In the genomic region with DNA sequence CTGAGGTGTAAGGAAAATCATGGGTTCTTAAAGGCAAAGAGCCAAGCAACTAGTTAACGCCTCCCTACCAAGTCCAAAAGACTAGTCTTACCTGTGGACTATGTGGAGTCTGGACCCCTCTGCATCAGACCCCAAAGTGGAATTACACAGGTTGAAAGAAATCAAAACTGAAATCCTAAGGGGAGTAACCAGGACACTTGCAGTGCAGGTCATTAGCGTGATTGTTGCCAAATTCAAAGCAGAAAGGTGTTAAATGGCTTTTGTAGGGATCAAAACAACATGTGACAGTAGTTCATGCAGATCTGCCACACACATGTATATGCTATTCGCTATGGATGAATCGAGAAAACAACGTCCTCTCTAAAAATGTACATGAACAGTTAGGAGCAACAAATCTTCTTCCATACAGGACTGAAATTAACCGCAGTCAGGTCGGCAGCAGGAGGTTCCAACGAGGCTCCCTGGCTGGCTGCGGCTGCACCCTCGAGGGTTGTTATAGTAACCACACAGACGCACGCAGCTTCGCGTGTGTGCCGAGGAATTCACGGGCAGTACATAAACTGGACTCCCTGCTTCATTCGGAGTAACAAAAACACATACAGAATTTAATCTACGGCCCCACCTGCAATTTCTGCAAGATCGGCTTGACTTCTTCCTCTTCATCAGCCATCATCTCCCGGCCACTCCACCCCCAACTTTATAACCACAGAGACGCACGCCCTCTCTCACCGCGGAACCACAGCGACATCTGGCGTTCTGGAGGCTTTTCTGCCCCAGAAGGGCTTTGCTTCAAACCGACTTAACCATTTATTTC, we compare ENCODE assay signal across 1 cellular context.
A peak's percentile ranks its signal among the peaks of the same experiment; 100 is the strongest.
TF ChIP-seq lines count a peak whose summit lies in the region.

A gene with protein sequence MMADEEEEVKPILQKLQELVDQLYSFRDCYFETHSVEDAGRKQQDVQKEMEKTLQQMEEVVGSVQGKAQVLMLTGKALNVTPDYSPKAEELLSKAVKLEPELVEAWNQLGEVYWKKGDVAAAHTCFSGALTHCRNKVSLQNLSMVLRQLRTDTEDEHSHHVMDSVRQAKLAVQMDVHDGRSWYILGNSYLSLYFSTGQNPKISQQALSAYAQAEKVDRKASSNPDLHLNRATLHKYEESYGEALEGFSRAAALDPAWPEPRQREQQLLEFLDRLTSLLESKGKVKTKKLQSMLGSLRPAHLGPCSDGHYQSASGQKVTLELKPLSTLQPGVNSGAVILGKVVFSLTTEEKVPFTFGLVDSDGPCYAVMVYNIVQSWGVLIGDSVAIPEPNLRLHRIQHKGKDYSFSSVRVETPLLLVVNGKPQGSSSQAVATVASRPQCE (minus strand): TSS at position 687 of the 814 bp plus-strand sequence. CDS start 14 bp downstream, at position 673.

TF ChIP-seq in HepG2, 621 proteins besides CTCF, POLR2A, EP300 and RAD21 (continued from another document and continues in another):
- TF ChIP-seq, protein P1, sequence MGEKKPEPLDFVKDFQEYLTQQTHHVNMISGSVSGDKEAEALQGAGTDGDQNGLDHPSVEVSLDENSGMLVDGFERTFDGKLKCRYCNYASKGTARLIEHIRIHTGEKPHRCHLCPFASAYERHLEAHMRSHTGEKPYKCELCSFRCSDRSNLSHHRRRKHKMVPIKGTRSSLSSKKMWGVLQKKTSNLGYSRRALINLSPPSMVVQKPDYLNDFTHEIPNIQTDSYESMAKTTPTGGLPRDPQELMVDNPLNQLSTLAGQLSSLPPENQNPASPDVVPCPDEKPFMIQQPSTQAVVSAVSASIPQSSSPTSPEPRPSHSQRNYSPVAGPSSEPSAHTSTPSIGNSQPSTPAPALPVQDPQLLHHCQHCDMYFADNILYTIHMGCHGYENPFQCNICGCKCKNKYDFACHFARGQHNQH (CRISPR knock-in tag; IDR thresholded peaks at IDR 0.05) = peak; percentile 64; the same call in 1 of the 2 replicates
- TF ChIP-seq MEIS1 (CRISPR knock-in tag; IDR thresholded peaks at IDR 0.05; ENCODE audit: borderline replicate concordance) (peak; percentile 66; the same call in 1 of the 2 replicates), SSRP1 (CRISPR knock-in tag; IDR thresholded peaks at IDR 0.05) (peak; percentile 83; the same call in 1 of the 2 replicates), ZNF468 (CRISPR knock-in tag; IDR thresholded peaks at IDR 0.05) (0 out of 2 replicates have a peak, but pooled peaks have one; percentile 43), ZNF430 (CRISPR knock-in tag; IDR thresholded peaks at IDR 0.05) (peak; percentile 52; the same call in 1 of the 2 replicates), IRF2 (CRISPR knock-in tag; IDR thresholded peaks at IDR 0.05) (peak; percentile 94), LCORL (IDR thresholded peaks at IDR 0.05) (no peak), LCORL (CRISPR knock-in tag; IDR thresholded peaks at IDR 0.05) (peak; percentile 72), ZNF260 (CRISPR knock-in tag; IDR thresholded peaks at IDR 0.05; ENCODE audit: borderline replicate concordance, low read depth) (no peak), ZBTB7B (CRISPR knock-in tag; IDR thresholded peaks at IDR 0.05) (peak; percentile 31; the same call in 1 of the 2 replicates), SRSF1 (optimal IDR thresholded peaks at IDR 0.05; ENCODE audit: low read depth, low read length) (peak; percentile 45), DMAP1 (CRISPR knock-in tag; IDR thresholded peaks at IDR 0.05) (peak; percentile 66; the same call in 1 of the 2 replicates), BORCS8-MEF2B (CRISPR knock-in tag; IDR thresholded peaks at IDR 0.05) (peak; percentile 82), PITX1 (CRISPR knock-in tag; IDR thresholded peaks at IDR 0.05) (peak; percentile 54; the same call in 1 of the 2 replicates), ZBTB20 (CRISPR knock-in tag; IDR thresholded peaks at IDR 0.05; ENCODE audit: borderline replicate concordance, low read depth) (0 out of 2 replicates have a peak, but pooled peaks have one; percentile 47), ZNF577 (CRISPR knock-in tag; IDR thresholded peaks at IDR 0.05; ENCODE audit: borderline replicate concordance, low read depth) (no peak), ZNF337 (CRISPR knock-in tag; IDR thresholded peaks at IDR 0.05; ENCODE audit: borderline replicate concordance, low read depth) (no peak), ZNF567 (CRISPR knock-in tag; IDR thresholded peaks at IDR 0.05; ENCODE audit: borderline replicate concordance) (no peak), ZMYM4 (CRISPR knock-in tag; IDR thresholded peaks at IDR 0.05) (peak; percentile 99), ZNF557 (CRISPR knock-in tag; IDR thresholded peaks at IDR 0.05) (no peak), ZNF788 (CRISPR knock-in tag; IDR thresholded peaks at IDR 0.05; ENCODE audit: borderline replicate concordance) (peak; percentile 25; the same call in 1 of the 2 replicates), ZNF605 (CRISPR knock-in tag; IDR thresholded peaks at IDR 0.05) (peak; percentile 65; the same call in 1 of the 2 replicates), ISL2 (CRISPR knock-in tag; IDR thresholded peaks at IDR 0.05) (peak; percentile 50; the same call in 1 of the 2 replicates)
- TF ChIP-seq, protein P2, sequence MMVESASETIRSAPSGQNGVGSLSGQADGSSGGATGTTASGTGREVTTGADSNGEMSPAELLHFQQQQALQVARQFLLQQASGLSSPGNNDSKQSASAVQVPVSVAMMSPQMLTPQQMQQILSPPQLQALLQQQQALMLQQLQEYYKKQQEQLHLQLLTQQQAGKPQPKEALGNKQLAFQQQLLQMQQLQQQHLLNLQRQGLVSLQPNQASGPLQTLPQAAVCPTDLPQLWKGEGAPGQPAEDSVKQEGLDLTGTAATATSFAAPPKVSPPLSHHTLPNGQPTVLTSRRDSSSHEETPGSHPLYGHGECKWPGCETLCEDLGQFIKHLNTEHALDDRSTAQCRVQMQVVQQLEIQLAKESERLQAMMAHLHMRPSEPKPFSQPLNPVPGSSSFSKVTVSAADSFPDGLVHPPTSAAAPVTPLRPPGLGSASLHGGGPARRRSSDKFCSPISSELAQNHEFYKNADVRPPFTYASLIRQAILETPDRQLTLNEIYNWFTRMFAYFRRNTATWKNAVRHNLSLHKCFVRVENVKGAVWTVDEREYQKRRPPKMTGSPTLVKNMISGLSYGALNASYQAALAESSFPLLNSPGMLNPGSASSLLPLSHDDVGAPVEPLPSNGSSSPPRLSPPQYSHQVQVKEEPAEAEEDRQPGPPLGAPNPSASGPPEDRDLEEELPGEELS (CRISPR knock-in tag; IDR thresholded peaks at IDR 0.05) = 0 out of 2 replicates have a peak, but pooled peaks have one; percentile 30
- TF ChIP-seq, protein P3, sequence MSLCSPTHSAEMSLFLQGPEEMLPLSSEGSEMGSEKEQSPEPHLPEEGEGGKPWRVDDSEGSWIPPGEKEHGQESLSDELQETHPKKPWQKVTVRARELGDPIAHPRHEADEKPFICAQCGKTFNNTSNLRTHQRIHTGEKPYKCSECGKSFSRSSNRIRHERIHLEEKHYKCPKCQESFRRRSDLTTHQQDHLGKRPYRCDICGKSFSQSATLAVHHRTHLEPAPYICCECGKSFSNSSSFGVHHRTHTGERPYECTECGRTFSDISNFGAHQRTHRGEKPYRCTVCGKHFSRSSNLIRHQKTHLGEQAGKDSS (CRISPR knock-in tag; IDR thresholded peaks at IDR 0.05; ENCODE audit: borderline replicate concordance, low read depth) = 0 out of 2 replicates have a peak, but pooled peaks have one; percentile 75
- TF ChIP-seq, protein P4, sequence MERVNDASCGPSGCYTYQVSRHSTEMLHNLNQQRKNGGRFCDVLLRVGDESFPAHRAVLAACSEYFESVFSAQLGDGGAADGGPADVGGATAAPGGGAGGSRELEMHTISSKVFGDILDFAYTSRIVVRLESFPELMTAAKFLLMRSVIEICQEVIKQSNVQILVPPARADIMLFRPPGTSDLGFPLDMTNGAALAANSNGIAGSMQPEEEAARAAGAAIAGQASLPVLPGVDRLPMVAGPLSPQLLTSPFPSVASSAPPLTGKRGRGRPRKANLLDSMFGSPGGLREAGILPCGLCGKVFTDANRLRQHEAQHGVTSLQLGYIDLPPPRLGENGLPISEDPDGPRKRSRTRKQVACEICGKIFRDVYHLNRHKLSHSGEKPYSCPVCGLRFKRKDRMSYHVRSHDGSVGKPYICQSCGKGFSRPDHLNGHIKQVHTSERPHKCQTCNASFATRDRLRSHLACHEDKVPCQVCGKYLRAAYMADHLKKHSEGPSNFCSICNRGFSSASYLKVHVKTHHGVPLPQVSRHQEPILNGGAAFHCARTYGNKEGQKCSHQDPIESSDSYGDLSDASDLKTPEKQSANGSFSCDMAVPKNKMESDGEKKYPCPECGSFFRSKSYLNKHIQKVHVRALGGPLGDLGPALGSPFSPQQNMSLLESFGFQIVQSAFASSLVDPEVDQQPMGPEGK (CRISPR knock-in tag; IDR thresholded peaks at IDR 0.05) = peak; percentile 61; the same call in 1 of the 2 replicates
- TF ChIP-seq, protein P5, sequence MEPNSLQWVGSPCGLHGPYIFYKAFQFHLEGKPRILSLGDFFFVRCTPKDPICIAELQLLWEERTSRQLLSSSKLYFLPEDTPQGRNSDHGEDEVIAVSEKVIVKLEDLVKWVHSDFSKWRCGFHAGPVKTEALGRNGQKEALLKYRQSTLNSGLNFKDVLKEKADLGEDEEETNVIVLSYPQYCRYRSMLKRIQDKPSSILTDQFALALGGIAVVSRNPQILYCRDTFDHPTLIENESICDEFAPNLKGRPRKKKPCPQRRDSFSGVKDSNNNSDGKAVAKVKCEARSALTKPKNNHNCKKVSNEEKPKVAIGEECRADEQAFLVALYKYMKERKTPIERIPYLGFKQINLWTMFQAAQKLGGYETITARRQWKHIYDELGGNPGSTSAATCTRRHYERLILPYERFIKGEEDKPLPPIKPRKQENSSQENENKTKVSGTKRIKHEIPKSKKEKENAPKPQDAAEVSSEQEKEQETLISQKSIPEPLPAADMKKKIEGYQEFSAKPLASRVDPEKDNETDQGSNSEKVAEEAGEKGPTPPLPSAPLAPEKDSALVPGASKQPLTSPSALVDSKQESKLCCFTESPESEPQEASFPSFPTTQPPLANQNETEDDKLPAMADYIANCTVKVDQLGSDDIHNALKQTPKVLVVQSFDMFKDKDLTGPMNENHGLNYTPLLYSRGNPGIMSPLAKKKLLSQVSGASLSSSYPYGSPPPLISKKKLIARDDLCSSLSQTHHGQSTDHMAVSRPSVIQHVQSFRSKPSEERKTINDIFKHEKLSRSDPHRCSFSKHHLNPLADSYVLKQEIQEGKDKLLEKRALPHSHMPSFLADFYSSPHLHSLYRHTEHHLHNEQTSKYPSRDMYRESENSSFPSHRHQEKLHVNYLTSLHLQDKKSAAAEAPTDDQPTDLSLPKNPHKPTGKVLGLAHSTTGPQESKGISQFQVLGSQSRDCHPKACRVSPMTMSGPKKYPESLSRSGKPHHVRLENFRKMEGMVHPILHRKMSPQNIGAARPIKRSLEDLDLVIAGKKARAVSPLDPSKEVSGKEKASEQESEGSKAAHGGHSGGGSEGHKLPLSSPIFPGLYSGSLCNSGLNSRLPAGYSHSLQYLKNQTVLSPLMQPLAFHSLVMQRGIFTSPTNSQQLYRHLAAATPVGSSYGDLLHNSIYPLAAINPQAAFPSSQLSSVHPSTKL (CRISPR knock-in tag; IDR thresholded peaks at IDR 0.05) = peak; percentile 70
- TF ChIP-seq, protein P6, sequence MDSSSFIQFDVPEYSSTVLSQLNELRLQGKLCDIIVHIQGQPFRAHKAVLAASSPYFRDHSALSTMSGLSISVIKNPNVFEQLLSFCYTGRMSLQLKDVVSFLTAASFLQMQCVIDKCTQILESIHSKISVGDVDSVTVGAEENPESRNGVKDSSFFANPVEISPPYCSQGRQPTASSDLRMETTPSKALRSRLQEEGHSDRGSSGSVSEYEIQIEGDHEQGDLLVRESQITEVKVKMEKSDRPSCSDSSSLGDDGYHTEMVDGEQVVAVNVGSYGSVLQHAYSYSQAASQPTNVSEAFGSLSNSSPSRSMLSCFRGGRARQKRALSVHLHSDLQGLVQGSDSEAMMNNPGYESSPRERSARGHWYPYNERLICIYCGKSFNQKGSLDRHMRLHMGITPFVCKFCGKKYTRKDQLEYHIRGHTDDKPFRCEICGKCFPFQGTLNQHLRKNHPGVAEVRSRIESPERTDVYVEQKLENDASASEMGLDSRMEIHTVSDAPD (CRISPR knock-in tag; IDR thresholded peaks at IDR 0.05) = 0 out of 2 replicates have a peak, but pooled peaks have one; percentile 17
- TF ChIP-seq, protein P7, sequence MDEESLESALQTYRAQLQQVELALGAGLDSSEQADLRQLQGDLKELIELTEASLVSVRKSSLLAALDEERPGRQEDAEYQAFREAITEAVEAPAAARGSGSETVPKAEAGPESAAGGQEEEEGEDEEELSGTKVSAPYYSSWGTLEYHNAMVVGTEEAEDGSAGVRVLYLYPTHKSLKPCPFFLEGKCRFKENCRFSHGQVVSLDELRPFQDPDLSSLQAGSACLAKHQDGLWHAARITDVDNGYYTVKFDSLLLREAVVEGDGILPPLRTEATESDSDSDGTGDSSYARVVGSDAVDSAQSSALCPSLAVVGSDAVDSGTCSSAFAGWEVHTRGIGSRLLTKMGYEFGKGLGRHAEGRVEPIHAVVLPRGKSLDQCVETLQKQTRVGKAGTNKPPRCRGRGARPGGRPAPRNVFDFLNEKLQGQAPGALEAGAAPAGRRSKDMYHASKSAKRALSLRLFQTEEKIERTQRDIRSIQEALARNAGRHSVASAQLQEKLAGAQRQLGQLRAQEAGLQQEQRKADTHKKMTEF (CRISPR knock-in tag; IDR thresholded peaks at IDR 0.05) = peak; percentile 81; the same call in 1 of the 2 replicates
- TF ChIP-seq, protein P8, sequence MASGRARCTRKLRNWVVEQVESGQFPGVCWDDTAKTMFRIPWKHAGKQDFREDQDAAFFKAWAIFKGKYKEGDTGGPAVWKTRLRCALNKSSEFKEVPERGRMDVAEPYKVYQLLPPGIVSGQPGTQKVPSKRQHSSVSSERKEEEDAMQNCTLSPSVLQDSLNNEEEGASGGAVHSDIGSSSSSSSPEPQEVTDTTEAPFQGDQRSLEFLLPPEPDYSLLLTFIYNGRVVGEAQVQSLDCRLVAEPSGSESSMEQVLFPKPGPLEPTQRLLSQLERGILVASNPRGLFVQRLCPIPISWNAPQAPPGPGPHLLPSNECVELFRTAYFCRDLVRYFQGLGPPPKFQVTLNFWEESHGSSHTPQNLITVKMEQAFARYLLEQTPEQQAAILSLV (CRISPR knock-in tag; IDR thresholded peaks at IDR 0.05; ENCODE audit: borderline replicate concordance) = peak; percentile 60; the same call in 1 of the 2 replicates
